In the genomic region with DNA sequence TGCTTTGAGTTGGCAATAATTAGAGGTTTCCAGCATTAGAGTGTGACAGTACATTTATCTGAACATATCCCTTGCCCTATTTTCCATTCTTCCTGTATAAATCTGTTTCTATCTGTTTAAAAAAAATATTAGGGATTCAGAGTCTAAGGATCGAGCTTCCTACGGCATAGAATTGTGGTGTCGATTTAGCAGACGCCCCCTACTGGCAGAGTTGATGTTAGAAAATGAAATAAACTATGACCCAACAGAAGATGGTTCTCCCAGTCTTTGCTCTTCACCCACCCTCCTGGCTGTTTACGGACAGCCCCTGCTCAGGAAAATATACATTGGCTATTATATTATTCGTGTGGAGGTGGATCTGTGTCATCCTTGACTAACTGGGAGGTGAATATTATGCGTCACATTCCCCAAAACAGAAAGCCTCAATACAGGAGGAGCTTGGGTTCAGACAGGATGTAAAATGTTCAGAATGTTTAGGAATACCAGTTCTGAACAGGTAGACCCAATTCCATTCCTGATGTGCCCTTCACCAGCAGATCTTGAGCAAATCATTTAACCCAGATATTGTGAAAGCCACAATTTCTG, we compare ENCODE assay signal across 8 cellular contexts. TPM values are rescaled to one million over a fixed set of nuclear protein-coding genes. Genes with fewer than 3 reads are reported as not detected.
DNase-seq lines count a peak whose midpoint lies in the region; ATAC-seq lines count a peak whose summit lies in the region.

No MANE protein-coding gene starts in this region.

- H3K27ac Mint-ChIP-seq in activated naive CD8-positive, alpha-beta T cell treated with anti-CD3 and anti-CD28 coated beads, Interleukin-2, amount 50 U/mL, for 24 hours, result no peak overlapping the region
- peak overlapping the region in 2 of 6 donors; percentile 62 to 73 for H3K27ac Mint-ChIP-seq in immature natural killer cell
- no peak overlapping the region for H3K27ac Mint-ChIP-seq in stimulated activated naive B cell treated with anti-CD40 and anti-IgM and Interleukin-4, amounts not matched to agents 10 μg/mL and 1 μg/mL and 100 μg/mL, for 72 hours

- DNase-seq in stimulated activated naive CD4-positive, alpha-beta T cell (lab: John Stamatoyannopoulos, UW), result peak in 5 of 6 experiments; percentile 8 to 56 (median 39)
- DNase-seq in stimulated activated naive CD4-positive, alpha-beta T cell treated with Interleukin-2 at 50 U/mL for 16 hours (lab: John Stamatoyannopoulos, UW), result no peak
- DNase-seq in OCI-M1 (lab: John Stamatoyannopoulos, UW) (peak; percentile 71), immature natural killer cell (peak; percentile 30 to 46 (median 40)), cortex of kidney (lab: John Stamatoyannopoulos, UW) (no peak)
- DNase-seq in activated naive CD8-positive, alpha-beta T cell treated with anti-CD3 and anti-CD28 coated beads, Interleukin-2, amount 50 U/mL, for 24 hours, result peak; percentile 53
- no peak for DNase-seq in stimulated activated naive B cell treated with anti-CD40 and anti-IgM and Interleukin-4, amounts not matched to agents 10 μg/mL and 1 μg/mL and 100 μg/mL, for 72 hours

- H3K4me1 Mint-ChIP-seq in activated naive CD8-positive, alpha-beta T cell treated with anti-CD3 and anti-CD28 coated beads, Interleukin-2, amount 50 U/mL, for 24 hours, result peaks cover 76% of the 10 kb centered on the region
- H3K4me1 Mint-ChIP-seq in immature natural killer cell, result peaks cover 32 to 33% of the 10 kb centered on the region in 2 donors
- peaks cover 5 to 6% of the 10 kb centered on the region in 2 donors for H3K4me1 Mint-ChIP-seq in stimulated activated naive B cell treated with anti-CD40 and anti-IgM and Interleukin-4, amounts not matched to agents 10 μg/mL and 1 μg/mL and 100 μg/mL, for 72 hours

- peaks cover 4% of the 10 kb centered on the region for H3K36me3 Mint-ChIP-seq in activated naive CD8-positive, alpha-beta T cell treated with anti-CD3 and anti-CD28 coated beads, Interleukin-2, amount 50 U/mL, for 24 hours (ENCODE audit: low read depth)
- peaks cover 4 to 22% (median 20%) of the 10 kb centered on the region in 3 donors for H3K36me3 Mint-ChIP-seq in immature natural killer cell
- H3K36me3 Mint-ChIP-seq in stimulated activated naive B cell treated with anti-CD40 and anti-IgM and Interleukin-4, amounts not matched to agents 10 μg/mL and 1 μg/mL and 100 μg/mL, for 72 hours, result peaks cover 4 to 8% of the 10 kb centered on the region in 2 donors

- peak overlapping the region; percentile 49 for H3K4me3 Mint-ChIP-seq in activated naive CD8-positive, alpha-beta T cell treated with anti-CD3 and anti-CD28 coated beads, Interleukin-2, amount 50 U/mL, for 24 hours
- H3K4me3 Mint-ChIP-seq in immature natural killer cell, result peak overlapping the region; percentile 25 to 74 (median 70)
- peak overlapping the region in 1 of 2 donors; percentile 33 for H3K4me3 Mint-ChIP-seq in stimulated activated naive B cell treated with anti-CD40 and anti-IgM and Interleukin-4, amounts not matched to agents 10 μg/mL and 1 μg/mL and 100 μg/mL, for 72 hours

- peak; percentile 57 for ATAC-seq in HG02763 (IDR thresholded peaks at IDR 0.05; ENCODE audit: unreplicated experiment)
- peak; percentile 4 for ATAC-seq in activated naive CD8-positive, alpha-beta T cell treated with anti-CD3 and anti-CD28 coated beads, Interleukin-2, amount 50 U/mL, for 24 hours
- peak; percentile 50 to 57 for ATAC-seq in stimulated activated naive B cell treated with anti-CD40 and anti-IgM and Interleukin-4, amounts not matched to agents 10 μg/mL and 1 μg/mL and 100 μg/mL, for 72 hours (replicated peaks)

- no peaks in the 10 kb centered on the region for H3K27me3 Mint-ChIP-seq in activated naive CD8-positive, alpha-beta T cell treated with anti-CD3 and anti-CD28 coated beads, Interleukin-2, amount 50 U/mL, for 24 hours
- peaks cover 0 to 4% (median under 1%) of the 10 kb centered on the region in 3 donors for H3K27me3 Mint-ChIP-seq in immature natural killer cell (ENCODE audit: low read depth in 3 of 3)
- no peaks in the 10 kb centered on the region for H3K27me3 Mint-ChIP-seq in stimulated activated naive B cell treated with anti-CD40 and anti-IgM and Interleukin-4, amounts not matched to agents 10 μg/mL and 1 μg/mL and 100 μg/mL, for 72 hours

- peaks cover 12% of the 10 kb centered on the region for H3K9me3 Mint-ChIP-seq in activated naive CD8-positive, alpha-beta T cell treated with anti-CD3 and anti-CD28 coated beads, Interleukin-2, amount 50 U/mL, for 24 hours
- H3K9me3 Mint-ChIP-seq in immature natural killer cell, result no peaks in the 10 kb centered on the region
- peaks cover under 1% of the 10 kb centered on the region in 2 donors for H3K9me3 Mint-ChIP-seq in stimulated activated naive B cell treated with anti-CD40 and anti-IgM and Interleukin-4, amounts not matched to agents 10 μg/mL and 1 μg/mL and 100 μg/mL, for 72 hours

RNA-seq across cellular contexts. Expression of gene ERMN, which starts 10.6 kb away (rescaled TPM):
- under 1 TPM in 2 of 3 donors, not detected in 1; 0.17 to 0.42 TPM for polyA plus RNA-seq in immature natural killer cell

Comparison
In these comparisons a context has a peak if more than half of its experiments do, and no peak if none do; other contexts are left out.
1. DNase-seq: peak in stimulated activated naive CD4-positive, alpha-beta T cell (5 of 6), OCI-M1 (single experiment), activated naive CD8-positive, alpha-beta T cell treated with anti-CD3 and anti-CD28 coated beads, Interleukin-2, amount 50 U/mL, for 24 hours (single experiment) and immature natural killer cell (3 of 3); none in stimulated activated naive CD4-positive, alpha-beta T cell treated with Interleukin-2 at 50 U/mL for 16 hours (single experiment), stimulated activated naive B cell treated with anti-CD40 and anti-IgM and Interleukin-4, amounts not matched to agents 10 μg/mL and 1 μg/mL and 100 μg/mL, for 72 hours (single experiment) and cortex of kidney (single experiment).
2. ATAC-seq: peak in every context shown above with its lines; median percentile 57 in HG02763; 54 in stimulated activated naive B cell treated with anti-CD40 and anti-IgM and Interleukin-4, amounts not matched to agents 10 μg/mL and 1 μg/mL and 100 μg/mL, for 72 hours; 4 in activated naive CD8-positive, alpha-beta T cell treated with anti-CD3 and anti-CD28 coated beads, Interleukin-2, amount 50 U/mL, for 24 hours.